Comparison of ENCODE assay signal across 9 cellular contexts in the genomic region with DNA sequence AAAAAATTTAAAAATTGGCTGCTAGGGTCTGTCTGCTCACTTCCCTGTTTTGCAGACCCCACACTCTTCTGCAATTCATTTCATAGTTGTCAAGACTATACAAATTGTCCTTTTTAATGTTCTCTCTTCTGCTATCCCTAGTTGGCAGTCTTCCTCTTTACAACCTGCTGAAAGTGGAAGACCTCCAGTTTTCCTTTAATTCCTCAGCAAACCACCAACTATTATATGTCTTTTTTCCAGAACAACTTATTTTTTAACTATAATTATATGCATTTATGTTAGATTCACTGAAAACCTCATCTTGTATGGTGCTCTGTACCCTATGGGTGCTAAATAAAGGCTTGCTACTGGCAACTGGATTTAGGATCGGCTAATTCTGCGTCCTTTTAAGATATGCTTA.
DNase-seq lines count a peak whose midpoint lies in the region; ATAC-seq and TF ChIP-seq lines count a peak whose summit lies in the region.
"Had no signal": no experiment of that assay in that cellular context is flagged by ENCODE, and none has a peak within 500 bp of the region (broad histone marks: within the 10 kb centered on the region; RNA-seq: fewer than 3 reads in every experiment).

No MANE protein-coding gene starts in this region.

- no peaks in the 10 kb centered on the region for H3K9me3 Mint-ChIP-seq in stimulated activated naive B cell treated with anti-CD40 and anti-IgM and Interleukin-4, amounts not matched to agents 10 μg/mL and 1 μg/mL and 100 μg/mL, for 72 hours

- no peaks in the 10 kb centered on the region for H3K27me3 Mint-ChIP-seq in stimulated activated naive B cell treated with anti-CD40 and anti-IgM and Interleukin-4, amounts not matched to agents 10 μg/mL and 1 μg/mL and 100 μg/mL, for 72 hours

- peak overlapping the region; percentile 94 to 97 for H3K4me3 Mint-ChIP-seq in stimulated activated naive B cell treated with anti-CD40 and anti-IgM and Interleukin-4, amounts not matched to agents 10 μg/mL and 1 μg/mL and 100 μg/mL, for 72 hours

- ATAC-seq in stimulated activated naive B cell treated with anti-CD40 and anti-IgM and Interleukin-4, amounts not matched to agents 10 μg/mL and 1 μg/mL and 100 μg/mL, for 72 hours (replicated peaks) = no peak
- ATAC-seq in SK-N-SH treated with all-trans-retinoic acid at 6 μM for 48 hours = no peak

- H3K4me3 ChIP-seq in fibroblast of pulmonary artery (replicated peaks; ENCODE audit: low read depth, low read length) = peak overlapping the region; percentile 61

- H3K4me1 Mint-ChIP-seq in stimulated activated naive B cell treated with anti-CD40 and anti-IgM and Interleukin-4, amounts not matched to agents 10 μg/mL and 1 μg/mL and 100 μg/mL, for 72 hours = peaks cover 27 to 45% of the 10 kb centered on the region in 2 donors

- H3K36me3 Mint-ChIP-seq in stimulated activated naive B cell treated with anti-CD40 and anti-IgM and Interleukin-4, amounts not matched to agents 10 μg/mL and 1 μg/mL and 100 μg/mL, for 72 hours = peaks cover 22 to 25% of the 10 kb centered on the region in 2 donors

- no peak for TF ChIP-seq CTCF in fibroblast of pulmonary artery (IDR thresholded peaks at IDR 0.05; ENCODE audit: low read length, missing control alignments)

- peak; percentile 12 for DNase-seq in DMS53 (lab: John Stamatoyannopoulos, UW)
- no peak for DNase-seq in DMS53 treated with DMSO at 0.1 percent for 48 hours (lab: John Stamatoyannopoulos, UW; ENCODE audit: unreplicated experiment)
- peak; percentile 43 for DNase-seq in RKO (ENCODE audit: low spot score)
- no peak for DNase-seq in fibroblast of pulmonary artery (ENCODE audit: low read depth)
- no peak for DNase-seq in stimulated activated naive B cell treated with anti-CD40 and anti-IgM and Interleukin-4, amounts not matched to agents 10 μg/mL and 1 μg/mL and 100 μg/mL, for 72 hours
- DNase-seq in LoVo (ENCODE audit: low spot score) = no peak
- DNase-seq in stimulated activated CD4-positive, alpha-beta T cell treated with anti-CD3 and anti-CD28 coated beads, Interleukin-2, amount 100 ng/mL, for 24 hours = no peak
- DNase-seq: NCI-H526 treated with DMSO at 0.1 percent for 48 hours had no signal

- H3K27ac Mint-ChIP-seq in stimulated activated naive B cell treated with anti-CD40 and anti-IgM and Interleukin-4, amounts not matched to agents 10 μg/mL and 1 μg/mL and 100 μg/mL, for 72 hours = peak overlapping the region; percentile 99

TF ChIP-seq in SK-N-SH treated with all-trans-retinoic acid at 6 μM for 48 hours, 23 proteins besides CTCF, POLR2A, EP300 and RAD21:
- TF ChIP-seq, protein P1, sequence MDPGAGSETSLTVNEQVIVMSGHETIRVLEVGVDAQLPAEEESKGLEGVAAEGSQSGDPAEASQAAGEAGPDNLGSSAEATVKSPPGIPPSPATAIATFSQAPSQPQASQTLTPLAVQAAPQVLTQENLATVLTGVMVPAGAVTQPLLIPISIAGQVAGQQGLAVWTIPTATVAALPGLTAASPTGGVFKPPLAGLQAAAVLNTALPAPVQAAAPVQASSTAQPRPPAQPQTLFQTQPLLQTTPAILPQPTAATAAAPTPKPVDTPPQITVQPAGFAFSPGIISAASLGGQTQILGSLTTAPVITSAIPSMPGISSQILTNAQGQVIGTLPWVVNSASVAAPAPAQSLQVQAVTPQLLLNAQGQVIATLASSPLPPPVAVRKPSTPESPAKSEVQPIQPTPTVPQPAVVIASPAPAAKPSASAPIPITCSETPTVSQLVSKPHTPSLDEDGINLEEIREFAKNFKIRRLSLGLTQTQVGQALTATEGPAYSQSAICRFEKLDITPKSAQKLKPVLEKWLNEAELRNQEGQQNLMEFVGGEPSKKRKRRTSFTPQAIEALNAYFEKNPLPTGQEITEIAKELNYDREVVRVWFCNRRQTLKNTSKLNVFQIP (CRISPR knock-in tag; IDR thresholded peaks at IDR 0.05; ENCODE audit: borderline replicate concordance, low read depth) = no peak
- TF ChIP-seq GLIS3 (CRISPR knock-in tag; IDR thresholded peaks at IDR 0.05) (no peak), ZFP3 (CRISPR knock-in tag; IDR thresholded peaks at IDR 0.05) (no peak), PPARA (CRISPR knock-in tag; IDR thresholded peaks at IDR 0.05; ENCODE audit: borderline replicate concordance) (no peak), TOX (CRISPR knock-in tag; IDR thresholded peaks at IDR 0.05; ENCODE audit: borderline replicate concordance) (no peak), ISL1 (CRISPR knock-in tag; IDR thresholded peaks at IDR 0.05) (no peak), ZFP30 (CRISPR knock-in tag; IDR thresholded peaks at IDR 0.05) (no peak), ARNTL (CRISPR knock-in tag; IDR thresholded peaks at IDR 0.05; ENCODE audit: borderline replicate concordance, low read depth) (no peak), BACH2 (CRISPR knock-in tag; IDR thresholded peaks at IDR 0.05; ENCODE audit: borderline replicate concordance) (no peak), OSR1 (CRISPR knock-in tag; IDR thresholded peaks at IDR 0.05) (no peak), ZNF70 (CRISPR knock-in tag; IDR thresholded peaks at IDR 0.05) (no peak), ZNF565 (CRISPR knock-in tag; conservative IDR thresholded peaks at IDR 0.05; ENCODE audit: low read depth) (no peak)
- TF ChIP-seq, protein P2, sequence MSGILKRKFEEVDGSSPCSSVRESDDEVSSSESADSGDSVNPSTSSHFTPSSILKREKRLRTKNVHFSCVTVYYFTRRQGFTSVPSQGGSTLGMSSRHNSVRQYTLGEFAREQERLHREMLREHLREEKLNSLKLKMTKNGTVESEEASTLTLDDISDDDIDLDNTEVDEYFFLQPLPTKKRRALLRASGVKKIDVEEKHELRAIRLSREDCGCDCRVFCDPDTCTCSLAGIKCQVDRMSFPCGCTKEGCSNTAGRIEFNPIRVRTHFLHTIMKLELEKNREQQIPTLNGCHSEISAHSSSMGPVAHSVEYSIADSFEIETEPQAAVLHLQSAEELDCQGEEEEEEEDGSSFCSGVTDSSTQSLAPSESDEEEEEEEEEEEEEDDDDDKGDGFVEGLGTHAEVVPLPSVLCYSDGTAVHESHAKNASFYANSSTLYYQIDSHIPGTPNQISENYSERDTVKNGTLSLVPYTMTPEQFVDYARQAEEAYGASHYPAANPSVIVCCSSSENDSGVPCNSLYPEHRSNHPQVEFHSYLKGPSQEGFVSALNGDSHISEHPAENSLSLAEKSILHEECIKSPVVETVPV (CRISPR knock-in tag; IDR thresholded peaks at IDR 0.05) = no peak
- TF ChIP-seq, protein P3, sequence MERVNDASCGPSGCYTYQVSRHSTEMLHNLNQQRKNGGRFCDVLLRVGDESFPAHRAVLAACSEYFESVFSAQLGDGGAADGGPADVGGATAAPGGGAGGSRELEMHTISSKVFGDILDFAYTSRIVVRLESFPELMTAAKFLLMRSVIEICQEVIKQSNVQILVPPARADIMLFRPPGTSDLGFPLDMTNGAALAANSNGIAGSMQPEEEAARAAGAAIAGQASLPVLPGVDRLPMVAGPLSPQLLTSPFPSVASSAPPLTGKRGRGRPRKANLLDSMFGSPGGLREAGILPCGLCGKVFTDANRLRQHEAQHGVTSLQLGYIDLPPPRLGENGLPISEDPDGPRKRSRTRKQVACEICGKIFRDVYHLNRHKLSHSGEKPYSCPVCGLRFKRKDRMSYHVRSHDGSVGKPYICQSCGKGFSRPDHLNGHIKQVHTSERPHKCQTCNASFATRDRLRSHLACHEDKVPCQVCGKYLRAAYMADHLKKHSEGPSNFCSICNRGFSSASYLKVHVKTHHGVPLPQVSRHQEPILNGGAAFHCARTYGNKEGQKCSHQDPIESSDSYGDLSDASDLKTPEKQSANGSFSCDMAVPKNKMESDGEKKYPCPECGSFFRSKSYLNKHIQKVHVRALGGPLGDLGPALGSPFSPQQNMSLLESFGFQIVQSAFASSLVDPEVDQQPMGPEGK (CRISPR knock-in tag; IDR thresholded peaks at IDR 0.05; ENCODE audit: borderline replicate concordance) = no peak
- TF ChIP-seq, protein P4, sequence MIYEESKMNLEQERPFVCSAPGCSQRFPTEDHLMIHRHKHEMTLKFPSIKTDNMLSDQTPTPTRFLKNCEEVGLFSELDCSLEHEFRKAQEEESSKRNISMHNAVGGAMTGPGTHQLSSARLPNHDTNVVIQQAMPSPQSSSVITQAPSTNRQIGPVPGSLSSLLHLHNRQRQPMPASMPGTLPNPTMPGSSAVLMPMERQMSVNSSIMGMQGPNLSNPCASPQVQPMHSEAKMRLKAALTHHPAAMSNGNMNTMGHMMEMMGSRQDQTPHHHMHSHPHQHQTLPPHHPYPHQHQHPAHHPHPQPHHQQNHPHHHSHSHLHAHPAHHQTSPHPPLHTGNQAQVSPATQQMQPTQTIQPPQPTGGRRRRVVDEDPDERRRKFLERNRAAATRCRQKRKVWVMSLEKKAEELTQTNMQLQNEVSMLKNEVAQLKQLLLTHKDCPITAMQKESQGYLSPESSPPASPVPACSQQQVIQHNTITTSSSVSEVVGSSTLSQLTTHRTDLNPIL (CRISPR knock-in tag; IDR thresholded peaks at IDR 0.05; ENCODE audit: low read depth) = no peak
- TF ChIP-seq, protein P5, sequence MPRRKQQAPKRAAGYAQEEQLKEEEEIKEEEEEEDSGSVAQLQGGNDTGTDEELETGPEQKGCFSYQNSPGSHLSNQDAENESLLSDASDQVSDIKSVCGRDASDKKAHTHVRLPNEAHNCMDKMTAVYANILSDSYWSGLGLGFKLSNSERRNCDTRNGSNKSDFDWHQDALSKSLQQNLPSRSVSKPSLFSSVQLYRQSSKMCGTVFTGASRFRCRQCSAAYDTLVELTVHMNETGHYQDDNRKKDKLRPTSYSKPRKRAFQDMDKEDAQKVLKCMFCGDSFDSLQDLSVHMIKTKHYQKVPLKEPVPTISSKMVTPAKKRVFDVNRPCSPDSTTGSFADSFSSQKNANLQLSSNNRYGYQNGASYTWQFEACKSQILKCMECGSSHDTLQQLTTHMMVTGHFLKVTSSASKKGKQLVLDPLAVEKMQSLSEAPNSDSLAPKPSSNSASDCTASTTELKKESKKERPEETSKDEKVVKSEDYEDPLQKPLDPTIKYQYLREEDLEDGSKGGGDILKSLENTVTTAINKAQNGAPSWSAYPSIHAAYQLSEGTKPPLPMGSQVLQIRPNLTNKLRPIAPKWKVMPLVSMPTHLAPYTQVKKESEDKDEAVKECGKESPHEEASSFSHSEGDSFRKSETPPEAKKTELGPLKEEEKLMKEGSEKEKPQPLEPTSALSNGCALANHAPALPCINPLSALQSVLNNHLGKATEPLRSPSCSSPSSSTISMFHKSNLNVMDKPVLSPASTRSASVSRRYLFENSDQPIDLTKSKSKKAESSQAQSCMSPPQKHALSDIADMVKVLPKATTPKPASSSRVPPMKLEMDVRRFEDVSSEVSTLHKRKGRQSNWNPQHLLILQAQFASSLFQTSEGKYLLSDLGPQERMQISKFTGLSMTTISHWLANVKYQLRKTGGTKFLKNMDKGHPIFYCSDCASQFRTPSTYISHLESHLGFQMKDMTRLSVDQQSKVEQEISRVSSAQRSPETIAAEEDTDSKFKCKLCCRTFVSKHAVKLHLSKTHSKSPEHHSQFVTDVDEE (CRISPR knock-in tag; IDR thresholded peaks at IDR 0.05) = no peak
TF ChIP-seq in SK-N-SH treated with all-trans-retinoic acid at 6 μM for 48 hours: peak in this region for 0.

Comparison
In these comparisons a context has a peak if more than half of its experiments do, and no peak if none do; other contexts are left out.
1. DNase-seq: peak in DMS53 (single experiment) and RKO (single experiment); none in DMS53 treated with DMSO at 0.1 percent for 48 hours (single experiment), fibroblast of pulmonary artery (single experiment), stimulated activated naive B cell treated with anti-CD40 and anti-IgM and Interleukin-4, amounts not matched to agents 10 μg/mL and 1 μg/mL and 100 μg/mL, for 72 hours (single experiment), LoVo (single experiment) and stimulated activated CD4-positive, alpha-beta T cell treated with anti-CD3 and anti-CD28 coated beads, Interleukin-2, amount 100 ng/mL, for 24 hours (0 of 2).